In the genomic region with DNA sequence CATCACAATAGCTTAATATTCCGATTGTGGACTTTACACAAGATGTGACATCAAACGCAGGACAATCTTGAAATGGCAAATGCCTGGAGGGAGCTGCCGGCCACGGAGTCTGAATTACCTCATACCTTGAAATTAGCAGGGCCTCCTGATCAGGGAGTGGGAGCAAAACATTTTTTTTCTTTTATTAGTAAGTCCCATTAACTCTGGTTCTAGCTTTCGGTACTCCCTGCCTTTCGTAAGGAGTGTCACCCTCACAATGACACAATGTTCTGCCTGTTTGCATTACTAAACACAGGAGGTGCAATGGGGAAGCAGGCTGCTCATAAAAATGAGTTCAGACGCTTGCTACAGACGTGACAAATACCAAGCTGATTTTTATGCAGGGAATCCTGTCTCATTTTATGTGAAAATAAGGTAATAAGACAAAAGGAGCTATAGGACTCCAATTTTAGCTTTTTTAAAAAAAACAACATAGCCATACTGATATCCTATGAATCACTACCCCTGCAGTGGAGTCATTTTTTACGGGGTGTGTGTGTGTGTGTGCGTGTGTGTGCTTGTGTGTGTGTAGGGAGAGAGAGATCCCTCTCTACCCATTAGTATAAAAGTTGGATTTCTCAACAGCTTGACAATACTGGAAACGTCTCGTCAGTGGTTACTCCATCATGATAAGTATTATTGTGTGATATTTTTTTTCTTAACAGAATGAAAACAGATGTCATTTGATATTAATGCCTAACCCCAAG, we compare ENCODE assay signal across 13 cellular contexts.
A peak's percentile ranks its signal among the peaks of the same experiment; 100 is the strongest.
DNase-seq lines count a peak whose midpoint lies in the region; ATAC-seq and TF ChIP-seq lines count a peak whose summit lies in the region.
"Had no signal": no experiment of that assay in that cellular context is flagged by ENCODE, and none has a peak within 500 bp of the region (broad histone marks: within the 10 kb centered on the region; RNA-seq: fewer than 3 reads in every experiment).

No MANE protein-coding gene starts in this region.

- H3K36me3 Mint-ChIP-seq in MCF 10A (ENCODE audit: insufficient read depth, unreplicated experiment) (peaks cover 7% of the 10 kb centered on the region), mesothelial cell of epicardium (peaks cover 3% of the 10 kb centered on the region), immature natural killer cell (peaks cover 0 to 6% (median 3%) of the 10 kb centered on the region in 3 donors)

- CTCF ChIA-PET in IMR-90 (lab: Yijun Ruan, JAX) (interaction anchor here (0.9 to 1.0 kb wide), 2 partner anchors 56 to 364 kb away, joined by 3 to 4 read pairs; no protein-coding TSS in a partner anchor), MCF 10A (lab: Yijun Ruan, JAX) (interaction anchor here (0.5 to 1.8 kb wide), 12 partner anchors 19 to 1332 kb away, joined by 3 to 10 read pairs (median 3); no protein-coding TSS in a partner anchor)

- no peak for TF ChIP-seq POLR2A in IMR-90 (IDR thresholded peaks at IDR 0.05; ENCODE audit: low read depth, low read length)

- H3K27ac Mint-ChIP-seq in MCF 10A (ENCODE audit: low read depth, unreplicated experiment): peak overlapping the region; percentile 89
- peak overlapping the region; percentile 65 for H3K27ac Mint-ChIP-seq in mesothelial cell of epicardium
- no peak overlapping the region for H3K27ac Mint-ChIP-seq in immature natural killer cell

- H3K9ac ChIP-seq in IMR-90 (ENCODE audit: low read depth, low read length): no peak overlapping the region
- H3K9ac ChIP-seq: BLaER1 had no signal

- no CpG with 5 or more reads among the region's 12 CpGs for WGBS in IMR-90 (ENCODE audit: extremely low coverage in 2 of 2, insufficient read length in 1 of 2), 2 experiments

- H4K5ac ChIP-seq in IMR-90 (ENCODE audit: low read depth, low read length): no peak overlapping the region

- peaks cover 4% of the 10 kb centered on the region for H3K9me1 ChIP-seq in IMR-90 (ENCODE audit: insufficient read depth, low read length)

- H3K4me1 ChIP-seq in ACC112 (ENCODE audit: control insufficient read depth, insufficient read depth, low read length, unreplicated experiment) (peaks cover 55% of the 10 kb centered on the region), IMR-90 (ENCODE audit: control insufficient read depth, insufficient read depth, low read length) (peaks cover 8% of the 10 kb centered on the region)
- H3K4me1 ChIP-seq: BLaER1 had no signal

- H2BK5ac ChIP-seq in IMR-90 (ENCODE audit: low read depth, low read length, poor library complexity, severe bottlenecking): peak overlapping the region; percentile 56

- H3K4me1 Mint-ChIP-seq in MCF 10A (ENCODE audit: insufficient read depth, unreplicated experiment): peaks cover 47% of the 10 kb centered on the region
- peaks cover 44% of the 10 kb centered on the region for H3K4me1 Mint-ChIP-seq in mesothelial cell of epicardium
- H3K4me1 Mint-ChIP-seq in immature natural killer cell: no peaks in the 10 kb centered on the region

- no peaks in the 10 kb centered on the region for H3K27me3 Mint-ChIP-seq in MCF 10A (ENCODE audit: insufficient read depth, unreplicated experiment)
- H3K27me3 Mint-ChIP-seq in mesothelial cell of epicardium (ENCODE audit: low read depth): no peaks in the 10 kb centered on the region
- H3K27me3 Mint-ChIP-seq in immature natural killer cell (ENCODE audit: low read depth in 3 of 3): peaks cover 1 to 5% (median 4%) of the 10 kb centered on the region in 3 donors

- no peak overlapping the region for H2AFZ ChIP-seq in ACC112 (ENCODE audit: low read length, unreplicated experiment)
- H2AFZ ChIP-seq in IMR-90 (replicated peaks; ENCODE audit: low read length, poor library complexity): no peak overlapping the region

- H4K91ac ChIP-seq in IMR-90 (ENCODE audit: insufficient read depth, low read depth, low read length): peak overlapping the region; percentile 46

- peak overlapping the region; percentile 86; the same call in 2 of the 3 replicates for H2BK15ac ChIP-seq in IMR-90 (ENCODE audit: low read depth, low read length)

- H3K9me3 ChIP-seq in IMR-90 (ENCODE audit: control insufficient read depth, insufficient read depth, low read length): no peaks in the 10 kb centered on the region

- peak overlapping the region in 1 of 2 experiments; percentile 47; a peak in 1 of 4 replicates for H4K8ac ChIP-seq in IMR-90 (ENCODE audit: low read depth in 2 of 2, low read length in 2 of 2)

- TF ChIP-seq CTCF in IMR-90 (conservative IDR thresholded peaks at IDR 0.05; ENCODE audit: low read depth, low read length) (no peak), MCF 10A (IDR thresholded peaks at IDR 0.05; ENCODE audit: unreplicated experiment) (no peak), mesothelial cell of epicardium (IDR thresholded peaks at IDR 0.05; ENCODE audit: unreplicated experiment) (no peak)

- peak overlapping the region; percentile 44 for H2BK120ac ChIP-seq in IMR-90 (ENCODE audit: low read depth, low read length)

- BruUV-seq in IMR-90 (replicated peaks; lab: Mats Ljungman, UMichigan): no TSS peak
- BruUV-seq in MCF 10A (replicated peaks; lab: Mats Ljungman, UMichigan): no TSS peak

- H3K79me2 ChIP-seq in ACC112 (ENCODE audit: control insufficient read depth, insufficient read depth, low read length, unreplicated experiment): no peaks in the 10 kb centered on the region

- H3K27me3 ChIP-seq in ACC112 (ENCODE audit: insufficient read depth, low read length): no peaks in the 10 kb centered on the region
- H3K27me3 ChIP-seq in IMR-90 (ENCODE audit: control insufficient read depth, insufficient read depth, low read length): no peaks in the 10 kb centered on the region
- H3K27me3 ChIP-seq: BLaER1 had no signal

- H3K9me3 Mint-ChIP-seq in MCF 10A (ENCODE audit: unreplicated experiment): peaks cover 1% of the 10 kb centered on the region
- peaks cover 5% of the 10 kb centered on the region for H3K9me3 Mint-ChIP-seq in mesothelial cell of epicardium
- no peaks in the 10 kb centered on the region for H3K9me3 Mint-ChIP-seq in immature natural killer cell

- peak overlapping the region; percentile 20 for H3K4me2 ChIP-seq in IMR-90 (ENCODE audit: low read depth, low read length)
- H3K4me2 ChIP-seq: BLaER1 had no signal

- peak overlapping the region; percentile 19 for H3K4me3 Mint-ChIP-seq in MCF 10A (ENCODE audit: unreplicated experiment)
- no peak overlapping the region for H3K4me3 Mint-ChIP-seq in mesothelial cell of epicardium
- no peak overlapping the region for H3K4me3 Mint-ChIP-seq in immature natural killer cell

- H3K36me3 ChIP-seq in ACC112 (ENCODE audit: insufficient read depth, low read length) (no peaks in the 10 kb centered on the region), IMR-90 (ENCODE audit: control insufficient read depth, insufficient read depth, low read length) (no peaks in the 10 kb centered on the region)
- H3K36me3 ChIP-seq: BLaER1 had no signal

- in situ Hi-C loops in IMR-90 (cut with MboI; ENCODE audit: low sequenced_read_pairs): no loop called here

- no peak for TF ChIP-seq RAD21 in IMR-90 (IDR thresholded peaks at IDR 0.05; ENCODE audit: low read length)

- peak overlapping the region; percentile 4 for H2AK9ac ChIP-seq in IMR-90 (replicated peaks; ENCODE audit: low read depth, low read length, poor library complexity)

- H3K4ac ChIP-seq in IMR-90 (ENCODE audit: low read depth, low read length): peak overlapping the region; percentile 34; the same call in 1 of the 2 replicates

- H4K20me1 ChIP-seq in IMR-90 (ENCODE audit: insufficient read depth, low read length): no peaks in the 10 kb centered on the region
- H4K20me1 ChIP-seq: BLaER1 had no signal

- POLR2A ChIA-PET in IMR-90 (lab: Charles Lee; ENCODE audit: unreplicated experiment): interaction anchor here (1.3 kb wide), 1 partner anchor 366 kb away, joined by 3 read pairs; no protein-coding TSS in a partner anchor
- POLR2A ChIA-PET in MCF 10A (lab: Yijun Ruan, JAX): interaction anchor here (0.6 to 2.3 kb wide), 32 partner anchors 8 to 521 kb away, joined by 3 to 13 read pairs (median 4); no protein-coding TSS in a partner anchor

- intact Hi-C loops in IMR-90 (cut with micrococcal nuclease) (no loop called here), MCF 10A (cut with micrococcal nuclease) (loop anchor here (10.0 kb wide), 1 partner anchor 369 kb away; no protein-coding TSS in a partner anchor)

- H2BK20ac ChIP-seq in IMR-90 (ENCODE audit: low read depth, low read length): peak overlapping the region; percentile 48

- H3K27ac ChIP-seq in ACC112 (ENCODE audit: low read depth, low read length): peak overlapping the region; percentile 95
- H3K27ac ChIP-seq in IMR-90 (ENCODE audit: insufficient read depth, low read length): peak overlapping the region; percentile 32; the same call in 1 of the 2 replicates
- H3K27ac ChIP-seq: BLaER1 had no signal

- H3K4me3 ChIP-seq in ACC112 (ENCODE audit: low read depth, low read length) (no peak overlapping the region), IMR-90 (ENCODE audit: insufficient read depth, low read depth, low read length) (no peak overlapping the region)
- H3K4me3 ChIP-seq: BLaER1 had no signal

- dilution Hi-C loops in IMR-90 (cut with HindIII; ENCODE audit: low sequenced_read_pairs, unreplicated experiment): no loop called here

- peak overlapping the region; percentile 74 for H2AK5ac ChIP-seq in IMR-90 (ENCODE audit: low read depth, low read length)

- no peak; the same call in 1 of the 2 replicates for ATAC-seq in IMR-90 (ENCODE audit: low read depth)
- ATAC-seq in GM21515 (IDR thresholded peaks at IDR 0.05; ENCODE audit: unreplicated experiment): no peak

- H3K23ac ChIP-seq in IMR-90 (ENCODE audit: low read depth, low read length): no peak overlapping the region; the same call in 1 of the 2 replicates

- peak; percentile 87 for DNase-seq in IMR-90
- peak; percentile 61 for DNase-seq in MCF 10A (ENCODE audit: unreplicated experiment)
- DNase-seq in mesothelial cell of epicardium (ENCODE audit: low spot score in 2 of 2, unreplicated experiment in 2 of 2): no peak
- DNase-seq in immature natural killer cell: no peak
- no peak for DNase-seq in central memory CD4-positive, alpha-beta T cell
- DNase-seq in NCI-H774 (lab: John Stamatoyannopoulos, UW): no peak
- DNase-seq: anterior cingulate cortex, left cardiac atrium, NCI-H1048, T-helper 2 cell had no signal

- peak overlapping the region; percentile 27 for H3K18ac ChIP-seq in IMR-90 (ENCODE audit: low read depth, low read length)

- H3K14ac ChIP-seq in IMR-90 (replicated peaks; ENCODE audit: low read depth, low read length): peak overlapping the region; percentile 7; the same call in 1 of the 2 replicates

- H3K79me1 ChIP-seq in IMR-90 (ENCODE audit: low read depth in 1 of 2, low read length in 2 of 2): no peaks in the 10 kb centered on the region

- H3K56ac ChIP-seq in IMR-90 (ENCODE audit: extremely low read depth, insufficient read depth, low read length): peak overlapping the region; percentile 27; the same call in 1 of the 2 replicates

TF ChIP-seq in IMR-90, 13 proteins besides CTCF, POLR2A, EP300 and RAD21:
- TF ChIP-seq RCOR1 (IDR thresholded peaks at IDR 0.05; ENCODE audit: insufficient replicate concordance, low read length) (no peak), CEBPB (IDR thresholded peaks at IDR 0.05; ENCODE audit: low read depth, low read length) (peak; percentile 61), FOS (IDR thresholded peaks at IDR 0.05; ENCODE audit: low read depth, low read length) (peak; percentile 61)

Comparison
In these comparisons a context has a peak if more than half of its experiments do, and no peak if none do; other contexts are left out.
1. DNase-seq: peak in IMR-90 (single experiment) and MCF 10A (single experiment); none in mesothelial cell of epicardium (0 of 2), immature natural killer cell (0 of 3), central memory CD4-positive, alpha-beta T cell (single experiment) and NCI-H774 (single experiment).
2. H3K27ac Mint-ChIP-seq: peak in MCF 10A (single experiment) and mesothelial cell of epicardium (single experiment); none in immature natural killer cell (0 of 6).